In the genomic region with DNA sequence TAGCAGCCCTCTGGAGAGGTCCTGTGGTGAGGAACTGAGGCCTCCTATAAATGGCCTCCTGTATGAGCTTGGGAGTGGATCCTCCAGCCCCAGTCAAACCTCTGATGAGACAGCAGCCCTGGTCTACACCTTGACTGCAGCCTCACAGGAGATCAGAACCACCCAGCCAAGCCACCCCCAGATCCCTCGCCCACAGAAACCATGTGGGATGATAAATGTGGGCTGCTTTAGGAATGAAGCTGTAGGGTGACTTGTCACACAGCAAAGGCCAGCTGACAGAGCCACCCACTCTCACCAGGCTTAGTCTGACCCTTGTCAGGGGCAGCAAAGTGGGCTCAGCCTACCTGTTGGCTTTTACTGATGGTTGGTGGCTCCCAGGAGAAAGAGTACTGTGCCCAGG, we compare ENCODE assay signal across 24 cellular contexts.
"Had no signal": no experiment of that assay in that cellular context is flagged by ENCODE, and none has a peak within 500 bp of the region (broad histone marks: within the 10 kb centered on the region; RNA-seq: fewer than 3 reads in every experiment).

No MANE protein-coding gene starts in this region.

- H3K4me3 ChIP-seq: MG63, SJCRH30 had no signal

- FAIRE-seq: HepG2, RCC 7860 had no signal

- H3K27me3 ChIP-seq: MG63, SJCRH30 had no signal

- DNase-seq: IMR-90, Karpas-422, KG1, MG63, NCI-H1092, NCI-H1105 treated with DMSO at 0.1 percent for 48 hours, NCI-H1417 treated with DMSO at 0.1 percent for 48 hours, NCI-H146, NCI-H1694 treated with DMSO at 0.1 percent for 48 hours, NCI-H2029, NCI-H2081 treated with DMSO at 0.1 percent for 48 hours, NCI-H2171, NCI-H226, NCI-H446, NCI-H510A, NCI-H524 treated with DMSO at 0.1 percent for 48 hours, NCI-H69, NCI-H774, RPMI8226, SHP77 treated with DMSO at 0.1 percent for 48 hours, SJCRH30 had no signal

- H3K9me3 ChIP-seq: MG63 had no signal

- H3K36me3 ChIP-seq: MG63, SJCRH30 had no signal

- ATAC-seq: HepG2, SK-N-SH treated with all-trans-retinoic acid at 6 μM for 48 hours had no signal
